8 cellular contexts compared by ENCODE assay signal in the genomic region with DNA sequence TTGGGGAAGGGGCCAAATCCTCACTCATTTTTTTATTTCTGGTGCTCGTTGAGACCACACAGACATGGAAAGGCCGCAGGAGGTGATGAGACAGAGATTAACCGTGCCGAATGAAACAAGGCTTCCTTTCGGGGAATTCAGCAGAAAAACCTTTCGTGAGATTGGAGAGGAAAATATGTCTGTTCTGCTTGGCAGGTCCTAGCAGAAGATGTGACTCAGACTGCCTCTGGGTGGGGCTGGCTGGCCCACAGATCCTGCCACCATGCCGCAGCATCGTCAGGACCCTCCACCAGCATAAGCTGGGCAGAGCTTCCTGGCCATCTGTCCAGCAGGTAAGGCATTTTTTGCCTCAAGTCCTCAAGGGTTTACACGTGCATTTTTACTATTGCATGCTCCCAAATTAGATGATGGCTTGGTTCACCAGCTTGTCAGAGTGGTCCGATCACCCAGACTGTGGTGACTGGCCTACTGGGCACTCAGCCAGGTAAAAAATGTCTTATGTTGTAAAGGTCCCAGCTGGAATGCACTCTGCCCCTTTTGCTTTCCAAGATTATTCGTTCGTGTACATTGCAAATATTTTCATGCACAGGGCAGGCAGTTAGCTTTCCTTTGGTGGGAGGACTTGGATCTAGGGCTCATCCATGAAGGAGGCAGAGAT. TPM values are rescaled to one million over a fixed set of nuclear protein-coding genes. Genes with fewer than 3 reads are reported as not detected.
DNase-seq lines count a peak whose midpoint lies in the region; ATAC-seq and TF ChIP-seq lines count a peak whose summit lies in the region.

No MANE protein-coding gene starts in this region.

- no peaks in the 10 kb centered on the region for H3K9me2 ChIP-seq in GM23338 (ENCODE audit: insufficient read depth)

- H3K36me3 Mint-ChIP-seq in GM23338 (ENCODE audit: low read depth) = peaks cover 28% of the 10 kb centered on the region
- peaks cover 26% of the 10 kb centered on the region for H3K36me3 Mint-ChIP-seq in activated T-cell treated with anti-CD3 and anti-CD28 coated beads, Interleukin-2, amount 50 U/mL, for 4 hours (ENCODE audit: insufficient read depth)

- H3K27ac ChIP-seq in GM23338 (ENCODE audit: low read depth) (peak overlapping the region; percentile 99), upper lobe of left lung (peak overlapping the region; percentile 88 to 96 (median 92))

- DNase-seq in D341Med (ENCODE audit: low spot score) (peak; percentile 61), GM23338 (ENCODE audit: low spot score) (no peak), NOMO-1 (lab: John Stamatoyannopoulos, UW; ENCODE audit: unreplicated experiment in 2 of 2) (peak; percentile 55 to 60), foreskin fibroblast (peak; percentile 81 to 92), pons (ENCODE audit: low spot score) (peak; percentile 11), upper lobe of left lung (peak in 1 of 2 donors; percentile 48), OCI-M2 (lab: John Stamatoyannopoulos, UW; ENCODE audit: unreplicated experiment) (no peak)
- peak; percentile 62 for DNase-seq in activated T-cell treated with anti-CD3 and anti-CD28 coated beads, Interleukin-2, amount 50 U/mL, for 4 hours

- peaks cover 3% of the 10 kb centered on the region for H3K27me3 Mint-ChIP-seq in GM23338 (ENCODE audit: insufficient read depth, low read depth, poor library complexity)
- H3K27me3 Mint-ChIP-seq in activated T-cell treated with anti-CD3 and anti-CD28 coated beads, Interleukin-2, amount 50 U/mL, for 4 hours (ENCODE audit: low read depth) = no peaks in the 10 kb centered on the region

- H2AFZ ChIP-seq in GM23338 = no peak overlapping the region

- peak overlapping the region; percentile 98 for H3K27ac Mint-ChIP-seq in GM23338

- WGBS in upper lobe of left lung, 2 donors = 10 to 14% methylated on average over 12 of the region's 12 CpGs

- H3K4me3 ChIP-seq in GM23338 = peak overlapping the region; percentile 77
- peak overlapping the region; percentile 92 to 96 for H3K4me3 ChIP-seq in foreskin fibroblast (ENCODE audit: low read depth in 1 of 2, low read length in 2 of 2)
- H3K4me3 ChIP-seq in upper lobe of left lung = peak overlapping the region; percentile 56 to 69 (median 64)

- H3F3A ChIP-seq in GM23338 (replicated peaks; ENCODE audit: low read depth) = peaks cover 15% of the 10 kb centered on the region; the same call in 1 of the 2 replicates

- peak overlapping the region; percentile 91 for H3K4me3 Mint-ChIP-seq in GM23338
- peak overlapping the region; percentile 96 for H3K4me3 Mint-ChIP-seq in activated T-cell treated with anti-CD3 and anti-CD28 coated beads, Interleukin-2, amount 50 U/mL, for 4 hours

- H3K9me3 ChIP-seq in upper lobe of left lung = no peaks in the 10 kb centered on the region

- H3K36me3 ChIP-seq in GM23338 (ENCODE audit: insufficient read depth) (peaks cover 4% of the 10 kb centered on the region), upper lobe of left lung (peaks cover 0 to 16% (median 6%) of the 10 kb centered on the region in 4 donors)

- H3K27me3 ChIP-seq in GM23338 (ENCODE audit: insufficient read depth) = no peaks in the 10 kb centered on the region
- H3K27me3 ChIP-seq in upper lobe of left lung = no peaks in the 10 kb centered on the region

- H3K4me1 Mint-ChIP-seq in GM23338 = peaks cover 21% of the 10 kb centered on the region
- peaks cover 43% of the 10 kb centered on the region for H3K4me1 Mint-ChIP-seq in activated T-cell treated with anti-CD3 and anti-CD28 coated beads, Interleukin-2, amount 50 U/mL, for 4 hours (ENCODE audit: low read depth)

- ATAC-seq in GM23338 (peak; percentile 4; the same call in 1 of the 3 replicates), upper lobe of left lung (ENCODE audit: low FRiP score in 2 of 2) (peak in 1 of 2 donors; percentile 50)
- peak; percentile 58 to 62 for ATAC-seq in activated T-cell treated with anti-CD3 and anti-CD28 coated beads, Interleukin-2, amount 50 U/mL, for 4 hours

- no peaks in the 10 kb centered on the region for H3K9me3 Mint-ChIP-seq in GM23338
- no peaks in the 10 kb centered on the region for H3K9me3 Mint-ChIP-seq in activated T-cell treated with anti-CD3 and anti-CD28 coated beads, Interleukin-2, amount 50 U/mL, for 4 hours

- H3K4me2 ChIP-seq in GM23338 = peak overlapping the region; percentile 92

- TF ChIP-seq EP300 in upper lobe of left lung (IDR thresholded peaks at IDR 0.05) = no peak

- peaks cover 39% of the 10 kb centered on the region for H3K79me2 ChIP-seq in GM23338 (replicated peaks; ENCODE audit: insufficient read depth)

- no peak for TF ChIP-seq POLR2A in upper lobe of left lung (IDR thresholded peaks at IDR 0.05)

- H3K4me1 ChIP-seq in GM23338 (ENCODE audit: insufficient read depth) = peaks cover 17% of the 10 kb centered on the region
- H3K4me1 ChIP-seq in upper lobe of left lung = peaks cover 20 to 29% (median 22%) of the 10 kb centered on the region in 4 donors

- no peaks in the 10 kb centered on the region; the same call in none of the 2 replicates for H4K20me1 ChIP-seq in GM23338 (replicated peaks; ENCODE audit: insufficient read depth)

- peak in 1 of 2 experiments; percentile 31; a peak in 1 of 4 replicates for TF ChIP-seq CTCF in GM23338 (conservative IDR thresholded peaks at IDR 0.05; ENCODE audit: low read depth in 2 of 2)
- no peak for TF ChIP-seq CTCF in foreskin fibroblast (IDR thresholded peaks at IDR 0.05; ENCODE audit: low read depth, low read length)
- TF ChIP-seq CTCF in upper lobe of left lung (IDR thresholded peaks at IDR 0.05) = no peak

TF ChIP-seq in GM23338, 12 proteins besides CTCF, POLR2A, EP300 and RAD21:
- no peak for TF ChIP-seq ZNF114 (CRISPR knock-in tag; IDR thresholded peaks at IDR 0.05)
- TF ChIP-seq, protein P1, sequence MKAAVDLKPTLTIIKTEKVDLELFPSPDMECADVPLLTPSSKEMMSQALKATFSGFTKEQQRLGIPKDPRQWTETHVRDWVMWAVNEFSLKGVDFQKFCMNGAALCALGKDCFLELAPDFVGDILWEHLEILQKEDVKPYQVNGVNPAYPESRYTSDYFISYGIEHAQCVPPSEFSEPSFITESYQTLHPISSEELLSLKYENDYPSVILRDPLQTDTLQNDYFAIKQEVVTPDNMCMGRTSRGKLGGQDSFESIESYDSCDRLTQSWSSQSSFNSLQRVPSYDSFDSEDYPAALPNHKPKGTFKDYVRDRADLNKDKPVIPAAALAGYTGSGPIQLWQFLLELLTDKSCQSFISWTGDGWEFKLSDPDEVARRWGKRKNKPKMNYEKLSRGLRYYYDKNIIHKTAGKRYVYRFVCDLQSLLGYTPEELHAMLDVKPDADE (IDR thresholded peaks at IDR 0.05) = no peak
- 0 out of 2 replicates have a peak, but pooled peaks have one; percentile 20 for TF ChIP-seq POLR2AphosphoS5 (IDR thresholded peaks at IDR 0.05; ENCODE audit: low read depth)
- TF ChIP-seq STAT1 (IDR thresholded peaks at IDR 0.05; ENCODE audit: unreplicated experiment) = no peak
TF ChIP-seq in GM23338: peak in this region for 1.

RNA-seq across cellular contexts. Expression of a gene that starts 1.5 kb away (rescaled TPM):
- total RNA-seq in GM23338 (2014; rRNA removed; shearing (Covaris generic)) = 62.5 and 63.1 TPM in 2 replicates
- polyA plus RNA-seq in GM23338 (2016; fragmentation: Nextera tagmentation; extraction: Ambion mirVana) = 58.7 and 60.2 TPM in 2 replicates
- total RNA-seq in activated T-cell treated with anti-CD3 and anti-CD28 coated beads, Interleukin-2, amount 50 U/mL, for 4 hours = 10 to 100 TPM; 76.4 to 95.0 (median 90.2) TPM
- 100 to 1,000 TPM in 1 of 6 donors, 10 to 100 TPM in 5; 18.2 to 107 (median 47.1) TPM for total RNA-seq in upper lobe of left lung

RNA-seq across cellular contexts. Expression of a gene that starts 30.0 kb away (rescaled TPM):
- total RNA-seq in GM23338 (2014; rRNA removed; shearing (Covaris generic)) = 66.5 and 72.1 TPM in 2 replicates
- 38.8 and 39.6 TPM in 2 replicates for polyA plus RNA-seq in GM23338 (2016; fragmentation: Nextera tagmentation; extraction: Ambion mirVana)
- total RNA-seq in activated T-cell treated with anti-CD3 and anti-CD28 coated beads, Interleukin-2, amount 50 U/mL, for 4 hours = 10 to 100 TPM in 1 of 3 donors, 1 to 10 TPM in 2; 5.3 to 15.2 (median 5.8) TPM
- 10 to 100 TPM; 26.8 to 97.4 (median 52.8) TPM for total RNA-seq in upper lobe of left lung

RNA-seq across cellular contexts. Expression of a gene that starts 32.3 kb away (rescaled TPM):
- total RNA-seq in GM23338 (2014; rRNA removed; shearing (Covaris generic)) = 32.1 and 33.5 TPM in 2 replicates
- polyA plus RNA-seq in GM23338 (2016; fragmentation: Nextera tagmentation; extraction: Ambion mirVana) = 5.6 and 7.3 TPM in 2 replicates
- 10 to 100 TPM; 23.5 to 29.3 (median 28.7) TPM for total RNA-seq in activated T-cell treated with anti-CD3 and anti-CD28 coated beads, Interleukin-2, amount 50 U/mL, for 4 hours
- total RNA-seq in upper lobe of left lung = 10 to 100 TPM; 37.0 to 78.6 (median 46.5) TPM

RNA-seq across cellular contexts. Expression of a gene that starts 39.6 kb away (rescaled TPM):
- total RNA-seq in GM23338 (2014; rRNA removed; shearing (Covaris generic)) = 111 and 122 TPM in 2 replicates
- polyA plus RNA-seq in GM23338 (2016; fragmentation: Nextera tagmentation; extraction: Ambion mirVana) = 24.2 and 25.6 TPM in 2 replicates
- total RNA-seq in activated T-cell treated with anti-CD3 and anti-CD28 coated beads, Interleukin-2, amount 50 U/mL, for 4 hours = 100 to 1,000 TPM in 2 of 3 donors, 10 to 100 TPM in 1; 98.5 to 110 (median 104) TPM
- total RNA-seq in upper lobe of left lung = 100 to 1,000 TPM in 4 of 6 donors, 10 to 100 TPM in 2; 93.6 to 257 (median 110) TPM

RNA-seq across cellular contexts. Expression of a gene that starts 41.5 kb away (rescaled TPM):
- total RNA-seq in GM23338 (2014; rRNA removed; shearing (Covaris generic)) = 23.7 and 23.8 TPM in 2 replicates
- polyA plus RNA-seq in GM23338 (2016; fragmentation: Nextera tagmentation; extraction: Ambion mirVana) = 16.5 and 17.5 TPM in 2 replicates
- total RNA-seq in activated T-cell treated with anti-CD3 and anti-CD28 coated beads, Interleukin-2, amount 50 U/mL, for 4 hours = 10 to 100 TPM in 2 of 3 donors, 1 to 10 TPM in 1; 8.5 to 10.3 (median 10.0) TPM
- total RNA-seq in upper lobe of left lung = 100 to 1,000 TPM in 2 of 6 donors, 10 to 100 TPM in 4; 37.3 to 367 (median 49.2) TPM

Comparison
In these comparisons a context has a peak if more than half of its experiments do, and no peak if none do; other contexts are left out.
1. DNase-seq: peak in D341Med (single experiment), NOMO-1 (2 of 2), activated T-cell treated with anti-CD3 and anti-CD28 coated beads, Interleukin-2, amount 50 U/mL, for 4 hours (single experiment), foreskin fibroblast (2 of 2) and pons (single experiment); none in GM23338 (single experiment) and OCI-M2 (single experiment).
2. Peak in every context shown above with its lines, with median percentiles within 50 percentile points of each other: H3K4me3 ChIP-seq.